18 cellular contexts compared by ENCODE assay signal in genomic region chr4:113764720-113765264, GRCh38. TPM values are rescaled to one million over a fixed set of nuclear protein-coding genes. Genes with fewer than 3 reads are reported as not detected.
DNase-seq lines count a peak whose midpoint lies in the region; ATAC-seq and TF ChIP-seq lines count a peak whose summit lies in the region.
"Had no signal": no experiment of that assay in that cellular context is flagged by ENCODE, and none has a peak within 500 bp of the region (broad histone marks: within the 10 kb centered on the region; RNA-seq: fewer than 3 reads in every experiment).

No MANE protein-coding gene starts in this region.

- no peak overlapping the region for H3K4me3 Mint-ChIP-seq in type B pancreatic cell

- 30% methylated on average over 1 of the region's 1 CpG for WGBS in liver

- no peak for DNase-seq in cardiac muscle cell (ENCODE audit: low read depth in 1 of 2, low spot score in 1 of 2)
- no peak for DNase-seq in right atrium auricular region (ENCODE audit: low spot score)
- DNase-seq in type B pancreatic cell (ENCODE audit: extremely low spot score, unreplicated experiment), result no peak
- DNase-seq in omental fat pad (ENCODE audit: low spot score), result no peak
- DNase-seq in NCI-H2107 (lab: John Stamatoyannopoulos, UW), result no peak
- DNase-seq: ACHN; C1 segment of cervical spinal cord; DMS 273 treated with DMSO at 0.1 percent for 48 hours; DND-41; IMR-90; NCI-H1092 treated with DMSO at 0.1 percent for 48 hours; NCI-H2081; NK-92 treated with Interleukin-12 subunit alpha and Interleukin-12 subunit beta, amount 100 ng/mL, for 24 hours; SHP77 had no signal

- no peaks in the 10 kb centered on the region for H3K9me3 Mint-ChIP-seq in type B pancreatic cell

- ATAC-seq in omental fat pad (ENCODE audit: low FRiP score), result no peak

- peak overlapping the region; percentile 19 for H3K27ac Mint-ChIP-seq in type B pancreatic cell

- peaks cover 10% of the 10 kb centered on the region for H3K79me2 ChIP-seq in Loucy (ENCODE audit: insufficient read depth, low read length)

- H3K27me3 Mint-ChIP-seq in type B pancreatic cell, result peaks cover 4% of the 10 kb centered on the region

- H3K36me3 ChIP-seq in cardiac muscle cell (no peaks in the 10 kb centered on the region), right atrium auricular region (no peaks in the 10 kb centered on the region), Loucy (ENCODE audit: insufficient read depth, low read length) (no peaks in the 10 kb centered on the region), liver (ENCODE audit: control insufficient read depth in 4 of 4, insufficient read depth in 3 of 4, low read depth in 1 of 4, low read length in 3 of 4) (no peaks in the 10 kb centered on the region)
- H3K36me3 ChIP-seq: HAP-1 had no signal

- no peak overlapping the region for H3K4me2 ChIP-seq in Loucy (ENCODE audit: low read depth, low read length, poor library complexity, severe bottlenecking)

- no peaks in the 10 kb centered on the region for H3K9me2 ChIP-seq in Loucy (replicated peaks; ENCODE audit: low read depth, low read length)

- TF ChIP-seq RAD21 in liver (IDR thresholded peaks at IDR 0.05), result no peak

- peaks cover 17% of the 10 kb centered on the region for H3K4me1 ChIP-seq in cardiac muscle cell (ENCODE audit: low read depth)
- no peaks in the 10 kb centered on the region for H3K4me1 ChIP-seq in right atrium auricular region
- H3K4me1 ChIP-seq in Loucy (ENCODE audit: insufficient read depth, low read length, poor library complexity, severe bottlenecking), result peaks cover 20% of the 10 kb centered on the region
- peaks cover 0 to 22% (median 5%) of the 10 kb centered on the region in 4 donors for H3K4me1 ChIP-seq in liver (ENCODE audit: control insufficient read depth in 4 of 4, insufficient read depth in 4 of 4, low read length in 3 of 4)

- H3K27ac ChIP-seq in cardiac muscle cell (peak overlapping the region; percentile 11), right atrium auricular region (no peak overlapping the region), liver (ENCODE audit: low read depth in 1 of 2, low read length in 2 of 2) (no peak overlapping the region)
- H3K27ac ChIP-seq: HL-60 had no signal

- H4K20me1 ChIP-seq in Loucy (ENCODE audit: insufficient read depth, low read length, poor library complexity, severe bottlenecking), result peaks cover 5% of the 10 kb centered on the region

- TF ChIP-seq CTCF in cardiac muscle cell (IDR thresholded peaks at IDR 0.05; ENCODE audit: low read depth, low read length), result no peak
- no peak for TF ChIP-seq CTCF in right atrium auricular region (IDR thresholded peaks at IDR 0.05)
- TF ChIP-seq CTCF in Loucy (conservative IDR thresholded peaks at IDR 0.05; ENCODE audit: low read length), result no peak
- no peak for TF ChIP-seq CTCF in liver (IDR thresholded peaks at IDR 0.05; ENCODE audit: low read depth, low read length, missing input control)
- TF ChIP-seq CTCF in type B pancreatic cell (conservative IDR thresholded peaks at IDR 0.05), result no peak
- TF ChIP-seq CTCF in omental fat pad (IDR thresholded peaks at IDR 0.05), result no peak

- peaks cover 3% of the 10 kb centered on the region for H3K36me3 Mint-ChIP-seq in type B pancreatic cell

- no peaks in the 10 kb centered on the region for H3K27me3 ChIP-seq in cardiac muscle cell
- H3K27me3 ChIP-seq in right atrium auricular region, result no peaks in the 10 kb centered on the region
- no peaks in the 10 kb centered on the region for H3K27me3 ChIP-seq in Loucy (ENCODE audit: insufficient read depth, low read length, poor library complexity, severe bottlenecking)
- no peaks in the 10 kb centered on the region for H3K27me3 ChIP-seq in liver (ENCODE audit: control insufficient read depth in 4 of 4, insufficient read depth in 4 of 4, low read length in 3 of 4)

- H3K4me1 Mint-ChIP-seq in type B pancreatic cell (ENCODE audit: unreplicated experiment), result peaks cover 13% of the 10 kb centered on the region

- H3K9ac ChIP-seq in Loucy (ENCODE audit: low read depth, low read length, poor library complexity, severe bottlenecking) (no peak overlapping the region), liver (ENCODE audit: low read depth in 1 of 2, low read length in 2 of 2) (no peak overlapping the region)

- peak overlapping the region; percentile 20; the same call in 1 of the 2 replicates for H2AFZ ChIP-seq in Loucy (ENCODE audit: low read length)

- no peak overlapping the region for H3K4me3 ChIP-seq in cardiac muscle cell
- no peak overlapping the region for H3K4me3 ChIP-seq in right atrium auricular region
- H3K4me3 ChIP-seq in Loucy (ENCODE audit: low read length, poor library complexity, severe bottlenecking), result no peak overlapping the region
- no peak overlapping the region for H3K4me3 ChIP-seq in liver (ENCODE audit: low read depth in 1 of 3, low read length in 3 of 3)
- H3K4me3 ChIP-seq: HAP-1 had no signal

- peaks cover 13% of the 10 kb centered on the region; the same call in 1 of the 2 replicates for H3F3A ChIP-seq in Loucy (ENCODE audit: low read depth)

- H3K9me3 ChIP-seq in cardiac muscle cell (ENCODE audit: low read depth) (no peaks in the 10 kb centered on the region), right atrium auricular region (no peaks in the 10 kb centered on the region), Loucy (ENCODE audit: insufficient read depth, low read depth, low read length) (no peaks in the 10 kb centered on the region), liver (ENCODE audit: control insufficient read depth in 4 of 4, low read length in 3 of 4) (no peaks in the 10 kb centered on the region)
- H3K9me3 ChIP-seq: HAP-1 had no signal

TF ChIP-seq in liver, 16 proteins besides CTCF, POLR2A, EP300 and RAD21:
- TF ChIP-seq YY1 (IDR thresholded peaks at IDR 0.05) (peak; percentile 12), HNF4A (conservative IDR thresholded peaks at IDR 0.05) (peak; percentile 58 to 68), FOXA1 (IDR thresholded peaks at IDR 0.05) (no peak), SP1 (IDR thresholded peaks at IDR 0.05) (peak; percentile 19)

RNA-seq across cellular contexts. Expression of gene CAMK2D, which starts 3.3 kb away (rescaled TPM):
- total RNA-seq in cardiac muscle cell (74.9 and 84.7 TPM in 2 replicates), right atrium auricular region (100 to 1,000 TPM; 132 to 187 TPM), liver (10 to 100 TPM; 30.0 to 31.0 TPM), type B pancreatic cell (ENCODE audit: low replicate concordance) (57.6 and 62.0 TPM in 2 replicates), omental fat pad (10 to 100 TPM; 78.7 to 86.1 (median 83.2) TPM)
- polyA plus RNA-seq in cardiac muscle cell (60.6 and 88.5 TPM in 2 replicates), liver (10 to 100 TPM; 10.1 to 21.1 TPM)
